In the genomic region with DNA sequence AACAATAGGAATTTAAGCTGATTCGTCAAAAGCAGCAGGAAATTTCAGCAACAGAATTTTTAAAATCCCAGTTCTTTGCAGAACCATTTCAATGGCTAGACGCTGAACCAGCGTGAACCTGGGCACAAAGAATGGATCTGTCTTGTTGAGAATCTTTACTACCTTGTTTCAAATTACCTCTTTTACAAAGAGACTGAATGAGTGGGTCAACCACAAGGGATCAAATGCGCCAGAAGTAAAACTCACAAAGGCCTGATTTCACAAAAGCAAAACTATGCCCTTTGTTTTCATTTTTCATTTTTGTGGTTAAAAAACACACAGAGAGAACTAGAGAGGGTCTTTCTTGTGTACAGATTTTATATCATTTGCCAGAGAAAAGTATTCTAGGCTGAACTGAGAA, we compare ENCODE assay signal across 21 cellular contexts. TPM values are rescaled to one million over a fixed set of nuclear protein-coding genes. Genes with fewer than 3 reads are reported as not detected.
"Had no signal": no experiment of that assay in that cellular context is flagged by ENCODE, and none has a peak within 500 bp of the region (broad histone marks: within the 10 kb centered on the region; RNA-seq: fewer than 3 reads in every experiment).

No MANE protein-coding gene starts in this region.

- H3K27me3 ChIP-seq: colonic mucosa, tibial artery, vagina had no signal

- H3K4me1 Mint-ChIP-seq: activated CD4-positive, alpha-beta memory T cell treated with anti-CD3 and anti-CD28 coated beads, Interleukin-2, amount 10 ng/mL, durations not matched to agents 7 days and 5 days; activated CD4-positive, alpha-beta T cell treated with anti-CD3 and anti-CD28 coated beads for 36 hours had no signal

- H3K36me3 ChIP-seq: cardiac muscle cell, colonic mucosa, heart left ventricle, left ventricle myocardium inferior, pancreas, tibial artery, vagina, WERI-Rb-1 had no signal

- ATAC-seq: activated CD4-positive, alpha-beta T cell treated with anti-CD3 and anti-CD28 coated beads for 36 hours; heart left ventricle had no signal

- H3K36me3 Mint-ChIP-seq: activated naive CD8-positive, alpha-beta T cell had no signal

- DNase-seq: activated CD4-positive, alpha-beta memory T cell treated with anti-CD3 and anti-CD28 coated beads, Interleukin-2, amount 10 ng/mL, durations not matched to agents 7 days and 5 days; activated CD4-positive, alpha-beta T cell treated with anti-CD3 and anti-CD28 coated beads for 36 hours; activated gamma-delta T cell; activated T-cell treated with anti-CD3 and anti-CD28 coated beads, Interleukin-2, amount 50 U/mL, for 48 hours; colonic mucosa; effector CD4-positive, alpha-beta T cell; heart left ventricle; left ventricle myocardium inferior; mesenchymal stem cell; nephron progenitor cell; pancreas; small intestine; T-helper 9 cell; tibial artery; WERI-Rb-1 had no signal

- H3K27ac ChIP-seq: cardiac muscle cell, colonic mucosa, heart left ventricle, left ventricle myocardium inferior, pancreas, tibial artery, vagina, WERI-Rb-1 had no signal

- H3K27ac Mint-ChIP-seq: activated CD4-positive, alpha-beta memory T cell treated with anti-CD3 and anti-CD28 coated beads, Interleukin-2, amount 10 ng/mL, durations not matched to agents 7 days and 5 days; activated CD4-positive, alpha-beta T cell treated with anti-CD3 and anti-CD28 coated beads for 36 hours; activated naive CD8-positive, alpha-beta T cell; nephron progenitor cell had no signal

- H3K4me1 ChIP-seq: colonic mucosa, heart left ventricle, left ventricle myocardium inferior, pancreas, tibial artery, vagina had no signal

- H3K4me3 Mint-ChIP-seq: activated CD4-positive, alpha-beta memory T cell treated with anti-CD3 and anti-CD28 coated beads, Interleukin-2, amount 10 ng/mL, durations not matched to agents 7 days and 5 days; activated CD4-positive, alpha-beta T cell treated with anti-CD3 and anti-CD28 coated beads for 36 hours; activated naive CD8-positive, alpha-beta T cell; nephron progenitor cell had no signal

- H3K9me3 ChIP-seq: colonic mucosa, left ventricle myocardium inferior, pancreas, vagina had no signal

- FAIRE-seq: frontal cortex, keratinocyte, pancreas, small intestine had no signal

- H3K27me3 Mint-ChIP-seq: activated CD4-positive, alpha-beta memory T cell treated with anti-CD3 and anti-CD28 coated beads, Interleukin-2, amount 10 ng/mL, durations not matched to agents 7 days and 5 days; activated CD4-positive, alpha-beta T cell treated with anti-CD3 and anti-CD28 coated beads for 36 hours had no signal

- H3K4me3 ChIP-seq: cardiac muscle cell, colonic mucosa, heart left ventricle, left ventricle myocardium inferior, pancreas, tibial artery, vagina had no signal

RNA-seq across cellular contexts. Expression of gene TMEM132D, which starts 30.4 kb away (rescaled TPM):
- total RNA-seq: activated CD4-positive, alpha-beta memory T cell treated with anti-CD3 and anti-CD28 coated beads, Interleukin-2, amount 10 ng/mL, durations not matched to agents 7 days and 5 days; activated CD4-positive, alpha-beta T cell treated with anti-CD3 and anti-CD28 coated beads for 36 hours; fibroblast of lung; heart left ventricle; left ventricle myocardium inferior; vagina had no signal
- polyA plus RNA-seq: cardiac muscle cell, fibroblast of lung, heart left ventricle, keratinocyte had no signal
